In the genomic region with DNA sequence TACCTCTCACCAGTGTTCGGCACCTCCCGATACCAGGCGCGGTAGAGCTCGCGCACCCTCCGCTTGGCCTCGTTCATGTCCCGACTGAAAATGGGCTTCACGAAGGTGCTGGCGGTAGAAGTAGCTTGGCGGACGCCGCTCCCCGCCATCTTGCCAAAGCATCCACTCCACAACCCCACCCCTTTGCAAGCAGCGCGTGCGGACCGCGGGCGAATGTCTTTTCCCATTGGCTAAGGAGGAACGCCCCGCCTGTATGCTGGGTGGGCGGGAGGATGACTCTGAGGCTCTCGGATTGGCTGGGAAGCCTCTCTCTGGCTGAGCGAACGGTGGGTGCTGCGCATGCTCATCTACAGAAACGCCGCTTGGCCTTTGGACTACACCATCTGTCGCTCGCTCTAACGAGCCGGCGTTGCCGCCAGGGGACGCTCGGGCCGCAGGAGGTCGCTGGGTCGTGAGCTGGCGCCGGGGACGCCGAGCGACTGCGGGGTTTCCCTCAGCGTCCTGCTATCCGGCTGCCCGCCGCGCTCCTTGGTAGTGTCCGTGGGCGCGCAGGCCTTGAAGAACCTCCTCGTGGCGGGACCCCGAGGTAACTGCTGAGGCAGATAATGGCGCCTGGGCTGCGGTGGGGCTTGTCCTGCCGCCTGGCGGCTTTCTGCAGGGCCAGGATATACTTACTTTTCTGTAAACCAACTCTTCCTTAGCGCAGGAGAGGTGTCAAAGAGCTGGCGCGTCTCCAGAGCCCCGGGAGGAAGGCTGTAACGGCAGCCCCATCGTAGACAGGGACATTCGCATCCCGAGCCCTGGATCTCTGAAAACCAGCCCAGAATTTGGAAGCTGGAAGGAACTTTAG, we compare ENCODE assay signal across 1 cellular context.
TF ChIP-seq lines count a peak whose summit lies in the region.

Gene NDUFA6, minus strand, starts transcription at position 177 of the 850 bp plus-strand sequence. Its CDS starts 28 bp downstream, at position 149.

TF ChIP-seq in K562, 482 proteins besides CTCF, POLR2A, EP300 and RAD21 (continued from another document and continues in another):
- TF ChIP-seq, protein P1, sequence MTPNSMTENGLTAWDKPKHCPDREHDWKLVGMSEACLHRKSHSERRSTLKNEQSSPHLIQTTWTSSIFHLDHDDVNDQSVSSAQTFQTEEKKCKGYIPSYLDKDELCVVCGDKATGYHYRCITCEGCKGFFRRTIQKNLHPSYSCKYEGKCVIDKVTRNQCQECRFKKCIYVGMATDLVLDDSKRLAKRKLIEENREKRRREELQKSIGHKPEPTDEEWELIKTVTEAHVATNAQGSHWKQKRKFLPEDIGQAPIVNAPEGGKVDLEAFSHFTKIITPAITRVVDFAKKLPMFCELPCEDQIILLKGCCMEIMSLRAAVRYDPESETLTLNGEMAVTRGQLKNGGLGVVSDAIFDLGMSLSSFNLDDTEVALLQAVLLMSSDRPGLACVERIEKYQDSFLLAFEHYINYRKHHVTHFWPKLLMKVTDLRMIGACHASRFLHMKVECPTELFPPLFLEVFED (CRISPR knock-in tag; conservative IDR thresholded peaks at IDR 0.05) = no peak
- TF ChIP-seq HLTF (IDR thresholded peaks at IDR 0.05) (no peak), EHMT2 (IDR thresholded peaks at IDR 0.05) (no peak), ZNF551 (CRISPR knock-in tag; IDR thresholded peaks at IDR 0.05) (no peak), TCF3 (CRISPR knock-in tag; IDR thresholded peaks at IDR 0.05) (peak; percentile 4; the same call in 1 of the 2 replicates), NFE2 (IDR thresholded peaks at IDR 0.05; ENCODE audit: low read depth) (peak; percentile 2; the same call in 1 of the 2 replicates), DNMT1 (IDR thresholded peaks at IDR 0.05) (no peak), ZNF695 (CRISPR knock-in tag; IDR thresholded peaks at IDR 0.05) (no peak), ZNF696 (CRISPR knock-in tag; conservative IDR thresholded peaks at IDR 0.05) (no peak), GABPB2 (CRISPR knock-in tag; conservative IDR thresholded peaks at IDR 0.05) (no peak), SMARCB1 (IDR thresholded peaks at IDR 0.05; ENCODE audit: insufficient read length, low read depth) (no peak), SIRT6 (IDR thresholded peaks at IDR 0.05; ENCODE audit: low read depth, low read length) (no peak), NFRKB (IDR thresholded peaks at IDR 0.05; ENCODE audit: low read depth) (no peak; the same call in 1 of the 2 replicates), YY1 (IDR thresholded peaks at IDR 0.05; ENCODE audit: borderline replicate concordance in 1 of 3, control insufficient read depth in 1 of 3, extremely low read depth in 1 of 3, insufficient read depth in 3 of 3, insufficient read length in 1 of 3, insufficient replicate concordance in 2 of 3, low read depth in 1 of 3, low read length in 2 of 3) (peak; percentile 76 to 93 (median 89)), MEIS2 (IDR thresholded peaks at IDR 0.05; ENCODE audit: partially characterized antibody) (peak; percentile 89), POU5F1 (IDR thresholded peaks at IDR 0.05; ENCODE audit: borderline replicate concordance, low read depth, low read length, partially characterized antibody) (no peak), ZFP1 (CRISPR knock-in tag; IDR thresholded peaks at IDR 0.05) (no peak), ZNF507 (tag; conservative IDR thresholded peaks at IDR 0.05) (no peak), ZNF23 (CRISPR knock-in tag; IDR thresholded peaks at IDR 0.05) (no peak), ZNF277 (CRISPR knock-in tag; IDR thresholded peaks at IDR 0.05; ENCODE audit: borderline replicate concordance) (no peak), PTBP1 (IDR thresholded peaks at IDR 0.05; ENCODE audit: low read depth, low read length) (no peak), OTX1 (CRISPR knock-in tag; IDR thresholded peaks at IDR 0.05) (no peak), SMAD3 (CRISPR knock-in tag; conservative IDR thresholded peaks at IDR 0.05) (no peak), NCOA4 (IDR thresholded peaks at IDR 0.05; ENCODE audit: partially characterized antibody) (no peak), ZBTB11 (CRISPR knock-in tag; IDR thresholded peaks at IDR 0.05) (peak in 1 of 3 experiments; percentile 50; a peak in 1 of 6 replicates), SNRNP70 (optimal IDR thresholded peaks at IDR 0.05; ENCODE audit: low read depth, low read length) (no peak), GATA2 (CRISPR knock-in tag; IDR thresholded peaks at IDR 0.05) (no peak), ASH1L (IDR thresholded peaks at IDR 0.05; ENCODE audit: borderline replicate concordance, low read depth, partially characterized antibody) (no peak)
- TF ChIP-seq, protein P2, sequence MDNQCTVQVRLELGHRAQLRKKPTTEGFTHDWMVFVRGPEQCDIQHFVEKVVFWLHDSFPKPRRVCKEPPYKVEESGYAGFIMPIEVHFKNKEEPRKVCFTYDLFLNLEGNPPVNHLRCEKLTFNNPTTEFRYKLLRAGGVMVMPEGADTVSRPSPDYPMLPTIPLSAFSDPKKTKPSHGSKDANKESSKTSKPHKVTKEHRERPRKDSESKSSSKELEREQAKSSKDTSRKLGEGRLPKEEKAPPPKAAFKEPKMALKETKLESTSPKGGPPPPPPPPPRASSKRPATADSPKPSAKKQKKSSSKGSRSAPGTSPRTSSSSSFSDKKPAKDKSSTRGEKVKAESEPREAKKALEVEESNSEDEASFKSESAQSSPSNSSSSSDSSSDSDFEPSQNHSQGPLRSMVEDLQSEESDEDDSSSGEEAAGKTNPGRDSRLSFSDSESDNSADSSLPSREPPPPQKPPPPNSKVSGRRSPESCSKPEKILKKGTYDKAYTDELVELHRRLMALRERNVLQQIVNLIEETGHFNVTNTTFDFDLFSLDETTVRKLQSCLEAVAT (IDR thresholded peaks at IDR 0.05) = no peak
- TF ChIP-seq, protein P3, sequence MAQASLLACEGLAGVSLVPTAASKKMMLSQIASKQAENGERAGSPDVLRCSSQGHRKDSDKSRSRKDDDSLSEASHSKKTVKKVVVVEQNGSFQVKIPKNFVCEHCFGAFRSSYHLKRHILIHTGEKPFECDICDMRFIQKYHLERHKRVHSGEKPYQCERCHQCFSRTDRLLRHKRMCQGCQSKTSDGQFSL (CRISPR knock-in tag; IDR thresholded peaks at IDR 0.05) = peak; percentile 22; the same call in 1 of the 2 replicates
- TF ChIP-seq, protein P3 (tag; IDR thresholded peaks at IDR 0.05) = no peak
- TF ChIP-seq, protein P4, sequence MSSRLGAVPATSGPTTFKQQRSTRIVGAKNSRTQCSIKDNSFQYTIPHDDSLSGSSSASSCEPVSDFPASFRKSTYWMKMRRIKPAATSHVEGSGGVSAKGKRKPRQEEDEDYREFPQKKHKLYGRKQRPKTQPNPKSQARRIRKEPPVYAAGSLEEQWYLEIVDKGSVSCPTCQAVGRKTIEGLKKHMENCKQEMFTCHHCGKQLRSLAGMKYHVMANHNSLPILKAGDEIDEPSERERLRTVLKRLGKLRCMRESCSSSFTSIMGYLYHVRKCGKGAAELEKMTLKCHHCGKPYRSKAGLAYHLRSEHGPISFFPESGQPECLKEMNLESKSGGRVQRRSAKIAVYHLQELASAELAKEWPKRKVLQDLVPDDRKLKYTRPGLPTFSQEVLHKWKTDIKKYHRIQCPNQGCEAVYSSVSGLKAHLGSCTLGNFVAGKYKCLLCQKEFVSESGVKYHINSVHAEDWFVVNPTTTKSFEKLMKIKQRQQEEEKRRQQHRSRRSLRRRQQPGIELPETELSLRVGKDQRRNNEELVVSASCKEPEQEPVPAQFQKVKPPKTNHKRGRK (tag; IDR thresholded peaks at IDR 0.05) = no peak
- TF ChIP-seq, protein P5, sequence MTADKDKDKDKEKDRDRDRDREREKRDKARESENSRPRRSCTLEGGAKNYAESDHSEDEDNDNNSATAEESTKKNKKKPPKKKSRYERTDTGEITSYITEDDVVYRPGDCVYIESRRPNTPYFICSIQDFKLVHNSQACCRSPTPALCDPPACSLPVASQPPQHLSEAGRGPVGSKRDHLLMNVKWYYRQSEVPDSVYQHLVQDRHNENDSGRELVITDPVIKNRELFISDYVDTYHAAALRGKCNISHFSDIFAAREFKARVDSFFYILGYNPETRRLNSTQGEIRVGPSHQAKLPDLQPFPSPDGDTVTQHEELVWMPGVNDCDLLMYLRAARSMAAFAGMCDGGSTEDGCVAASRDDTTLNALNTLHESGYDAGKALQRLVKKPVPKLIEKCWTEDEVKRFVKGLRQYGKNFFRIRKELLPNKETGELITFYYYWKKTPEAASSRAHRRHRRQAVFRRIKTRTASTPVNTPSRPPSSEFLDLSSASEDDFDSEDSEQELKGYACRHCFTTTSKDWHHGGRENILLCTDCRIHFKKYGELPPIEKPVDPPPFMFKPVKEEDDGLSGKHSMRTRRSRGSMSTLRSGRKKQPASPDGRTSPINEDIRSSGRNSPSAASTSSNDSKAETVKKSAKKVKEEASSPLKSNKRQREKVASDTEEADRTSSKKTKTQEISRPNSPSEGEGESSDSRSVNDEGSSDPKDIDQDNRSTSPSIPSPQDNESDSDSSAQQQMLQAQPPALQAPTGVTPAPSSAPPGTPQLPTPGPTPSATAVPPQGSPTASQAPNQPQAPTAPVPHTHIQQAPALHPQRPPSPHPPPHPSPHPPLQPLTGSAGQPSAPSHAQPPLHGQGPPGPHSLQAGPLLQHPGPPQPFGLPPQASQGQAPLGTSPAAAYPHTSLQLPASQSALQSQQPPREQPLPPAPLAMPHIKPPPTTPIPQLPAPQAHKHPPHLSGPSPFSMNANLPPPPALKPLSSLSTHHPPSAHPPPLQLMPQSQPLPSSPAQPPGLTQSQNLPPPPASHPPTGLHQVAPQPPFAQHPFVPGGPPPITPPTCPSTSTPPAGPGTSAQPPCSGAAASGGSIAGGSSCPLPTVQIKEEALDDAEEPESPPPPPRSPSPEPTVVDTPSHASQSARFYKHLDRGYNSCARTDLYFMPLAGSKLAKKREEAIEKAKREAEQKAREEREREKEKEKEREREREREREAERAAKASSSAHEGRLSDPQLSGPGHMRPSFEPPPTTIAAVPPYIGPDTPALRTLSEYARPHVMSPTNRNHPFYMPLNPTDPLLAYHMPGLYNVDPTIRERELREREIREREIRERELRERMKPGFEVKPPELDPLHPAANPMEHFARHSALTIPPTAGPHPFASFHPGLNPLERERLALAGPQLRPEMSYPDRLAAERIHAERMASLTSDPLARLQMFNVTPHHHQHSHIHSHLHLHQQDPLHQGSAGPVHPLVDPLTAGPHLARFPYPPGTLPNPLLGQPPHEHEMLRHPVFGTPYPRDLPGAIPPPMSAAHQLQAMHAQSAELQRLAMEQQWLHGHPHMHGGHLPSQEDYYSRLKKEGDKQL (CRISPR knock-in tag; IDR thresholded peaks at IDR 0.05; ENCODE audit: borderline replicate concordance) = no peak
- TF ChIP-seq, protein P6, sequence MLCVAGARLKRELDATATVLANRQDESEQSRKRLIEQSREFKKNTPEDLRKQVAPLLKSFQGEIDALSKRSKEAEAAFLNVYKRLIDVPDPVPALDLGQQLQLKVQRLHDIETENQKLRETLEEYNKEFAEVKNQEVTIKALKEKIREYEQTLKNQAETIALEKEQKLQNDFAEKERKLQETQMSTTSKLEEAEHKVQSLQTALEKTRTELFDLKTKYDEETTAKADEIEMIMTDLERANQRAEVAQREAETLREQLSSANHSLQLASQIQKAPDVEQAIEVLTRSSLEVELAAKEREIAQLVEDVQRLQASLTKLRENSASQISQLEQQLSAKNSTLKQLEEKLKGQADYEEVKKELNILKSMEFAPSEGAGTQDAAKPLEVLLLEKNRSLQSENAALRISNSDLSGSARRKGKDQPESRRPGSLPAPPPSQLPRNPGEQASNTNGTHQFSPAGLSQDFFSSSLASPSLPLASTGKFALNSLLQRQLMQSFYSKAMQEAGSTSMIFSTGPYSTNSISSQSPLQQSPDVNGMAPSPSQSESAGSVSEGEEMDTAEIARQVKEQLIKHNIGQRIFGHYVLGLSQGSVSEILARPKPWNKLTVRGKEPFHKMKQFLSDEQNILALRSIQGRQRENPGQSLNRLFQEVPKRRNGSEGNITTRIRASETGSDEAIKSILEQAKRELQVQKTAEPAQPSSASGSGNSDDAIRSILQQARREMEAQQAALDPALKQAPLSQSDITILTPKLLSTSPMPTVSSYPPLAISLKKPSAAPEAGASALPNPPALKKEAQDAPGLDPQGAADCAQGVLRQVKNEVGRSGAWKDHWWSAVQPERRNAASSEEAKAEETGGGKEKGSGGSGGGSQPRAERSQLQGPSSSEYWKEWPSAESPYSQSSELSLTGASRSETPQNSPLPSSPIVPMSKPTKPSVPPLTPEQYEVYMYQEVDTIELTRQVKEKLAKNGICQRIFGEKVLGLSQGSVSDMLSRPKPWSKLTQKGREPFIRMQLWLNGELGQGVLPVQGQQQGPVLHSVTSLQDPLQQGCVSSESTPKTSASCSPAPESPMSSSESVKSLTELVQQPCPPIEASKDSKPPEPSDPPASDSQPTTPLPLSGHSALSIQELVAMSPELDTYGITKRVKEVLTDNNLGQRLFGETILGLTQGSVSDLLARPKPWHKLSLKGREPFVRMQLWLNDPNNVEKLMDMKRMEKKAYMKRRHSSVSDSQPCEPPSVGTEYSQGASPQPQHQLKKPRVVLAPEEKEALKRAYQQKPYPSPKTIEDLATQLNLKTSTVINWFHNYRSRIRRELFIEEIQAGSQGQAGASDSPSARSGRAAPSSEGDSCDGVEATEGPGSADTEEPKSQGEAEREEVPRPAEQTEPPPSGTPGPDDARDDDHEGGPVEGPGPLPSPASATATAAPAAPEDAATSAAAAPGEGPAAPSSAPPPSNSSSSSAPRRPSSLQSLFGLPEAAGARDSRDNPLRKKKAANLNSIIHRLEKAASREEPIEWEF (CRISPR knock-in tag; IDR thresholded peaks at IDR 0.05) = no peak
